In the genomic region with DNA sequence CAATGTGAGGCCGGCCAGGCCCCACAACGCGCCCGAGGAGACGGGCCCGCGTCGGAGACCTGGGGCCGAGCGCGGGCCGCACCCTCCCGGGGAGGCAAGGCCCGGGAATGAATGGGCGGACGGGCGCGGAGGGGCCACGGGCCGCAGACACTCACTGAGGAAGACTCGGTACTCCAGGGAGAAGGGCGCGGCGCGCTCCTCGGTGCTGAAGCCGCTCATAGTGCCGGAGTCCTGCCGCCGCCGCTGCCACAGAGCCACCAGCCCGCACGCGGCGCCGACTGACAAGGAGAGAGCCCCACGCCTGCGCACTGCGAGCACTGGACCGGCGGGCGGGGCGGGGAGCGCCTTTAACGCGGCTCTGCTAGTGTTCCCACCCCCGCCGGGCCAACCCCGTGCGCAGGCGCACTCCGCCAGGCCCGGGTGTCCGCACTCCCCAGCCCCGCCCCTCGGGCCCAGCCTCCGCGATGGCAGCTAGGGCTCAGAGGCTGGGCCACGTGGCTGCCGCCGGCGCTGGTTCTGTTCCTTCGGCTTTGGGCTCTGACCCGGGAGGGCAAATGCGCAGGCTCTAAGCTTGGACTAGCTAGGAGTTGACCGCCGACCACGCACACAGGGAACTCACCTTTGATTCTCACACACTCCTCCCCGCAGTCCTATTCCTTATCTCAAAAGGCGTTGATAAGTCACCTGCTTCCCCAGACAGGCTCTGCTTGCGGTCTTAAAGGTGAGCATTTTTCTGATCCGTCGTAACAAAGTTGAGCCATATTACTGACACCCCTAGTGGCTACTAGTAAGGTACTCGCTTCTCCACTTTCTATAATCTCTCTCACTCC, we compare ENCODE assay signal across 8 cellular contexts. TPM values are rescaled to one million over a fixed set of nuclear protein-coding genes. Genes with fewer than 3 reads are reported as not detected.
DNase-seq lines count a peak whose midpoint lies in the region; ATAC-seq, FAIRE-seq and TF ChIP-seq lines count a peak whose summit lies in the region.

A gene (minus strand): TSS at position 321 of the 830 bp plus-strand sequence. CDS start 102 bp downstream, at position 219.

- peak; percentile 88 for TF ChIP-seq POLR2A in GM12891 (IDR thresholded peaks at IDR 0.05; ENCODE audit: low read depth, low read length)
- peak; percentile 89 to 96 for TF ChIP-seq POLR2A in adrenal gland (IDR thresholded peaks at IDR 0.05)

- H3K27me3 Mint-ChIP-seq in T-cell, result no peaks in the 10 kb centered on the region

- intact Hi-C loops in adrenal gland (cut with DNase I) (no loop called here), heart right ventricle (cut with DNase I) (loop anchor here in 1 of 10 donors (10.0 kb wide), 1 partner anchor 61 kb away; no protein-coding TSS in a partner anchor), posterior vena cava (cut with DNase I) (no loop called here), upper lobe of right lung (cut with DNase I) (no loop called here)

- FAIRE-seq in GM12891 (lab: Jason Lieb, UNC), result peak; percentile 98

- H3K36me3 ChIP-seq in adrenal gland (replicated peaks in 1 of 2) (peaks cover 0 to 3% of the 10 kb centered on the region in 2 donors), heart right ventricle (peaks cover 0 to 22% (median 2%) of the 10 kb centered on the region in 9 donors), upper lobe of right lung (no peaks in the 10 kb centered on the region)

- peaks cover 8% of the 10 kb centered on the region for H3K36me3 Mint-ChIP-seq in T-cell

- 0 to 1% (median 0%) methylated on average over 20 to 74 of the region's 74 CpGs for WGBS in adrenal gland, 4 donors
- WGBS in heart right ventricle, 2 donors, result 0 to 1% methylated on average over 74 of the region's 74 CpGs

- DNase-seq in GM12891 (ENCODE audit: insufficient read length, low spot score) (peak; percentile 100), NCI-H1436 treated with DMSO at 0.1 percent for 48 hours (lab: John Stamatoyannopoulos, UW) (peak; percentile 78), T-cell (peak; percentile 97 to 100 (median 99)), adrenal gland (peak; percentile 98 to 100 (median 99)), heart right ventricle (peak; percentile 97 to 100), posterior vena cava (ENCODE audit: low spot score) (peak; percentile 99), upper lobe of right lung (peak; percentile 100)

- POLR2A ChIA-PET in T-cell (lab: Charles Lee), result interaction anchor here in 1 of 2 donors (0.6 to 0.8 kb wide), 3 partner anchors 11 to 998 kb away, joined by 3 to 8 read pairs (median 3); no protein-coding TSS in a partner anchor

- H3K27me3 ChIP-seq in adrenal gland, result no peaks in the 10 kb centered on the region
- no peaks in the 10 kb centered on the region for H3K27me3 ChIP-seq in heart right ventricle
- no peaks in the 10 kb centered on the region for H3K27me3 ChIP-seq in upper lobe of right lung

- peak within 1 kb of the TSS; percentile 78 to 92 (median 83) for H3K4me3 Mint-ChIP-seq in T-cell

- H3K9me3 ChIP-seq in adrenal gland (replicated peaks in 1 of 3) (no peaks in the 10 kb centered on the region), heart right ventricle (no peaks in the 10 kb centered on the region), upper lobe of right lung (no peaks in the 10 kb centered on the region)

- CTCF ChIA-PET in T-cell (lab: Charles Lee), result interaction anchor here (0.5 to 3.1 kb wide), 8 partner anchors 12 to 131 kb away, joined by 3 to 45 read pairs (median 4); a partner anchor contains a TSS

- no peaks in the 10 kb centered on the region for H3K9me3 Mint-ChIP-seq in T-cell

- H3K4me1 ChIP-seq in adrenal gland (replicated peaks in 1 of 2) (peaks cover 6 to 46% of the 10 kb centered on the region in 2 donors), heart right ventricle (peaks cover 0 to 46% (median 24%) of the 10 kb centered on the region in 9 donors), upper lobe of right lung (peaks cover 22% of the 10 kb centered on the region)

- ATAC-seq in HG02840 (IDR thresholded peaks at IDR 0.05; ENCODE audit: low FRiP score, unreplicated experiment) (peak; percentile 80), T-cell (replicated peaks in 1 of 4) (peak; percentile 91 to 98 (median 92)), heart right ventricle (peak; percentile 99 to 100 (median 99)), upper lobe of right lung (peak; percentile 99)

- H3K27ac Mint-ChIP-seq in T-cell, result peak within 1 kb of the TSS; percentile 77 to 92

- H3K4me1 Mint-ChIP-seq in T-cell, result peaks cover 19 to 37% (median 30%) of the 10 kb centered on the region in 3 donors

- TF ChIP-seq CTCF in adrenal gland (IDR thresholded peaks at IDR 0.05) (peak in 4 of 6 experiments; percentile 20 to 37 (median 22)), heart right ventricle (IDR thresholded peaks at IDR 0.05) (peak in 3 of 9 donors; percentile 14 to 19 (median 19)), upper lobe of right lung (IDR thresholded peaks at IDR 0.05) (peak; percentile 29)

- H3K27ac ChIP-seq in adrenal gland (peak within 1 kb of the TSS; percentile 75 to 93 (median 91)), heart right ventricle (peak within 1 kb of the TSS; percentile 23 to 88 (median 83)), upper lobe of right lung (peak within 1 kb of the TSS; percentile 82)

- peak within 1 kb of the TSS; percentile 43 to 93 (median 72) for H3K4me3 ChIP-seq in adrenal gland
- peak within 1 kb of the TSS; percentile 76 to 94 (median 89) for H3K4me3 ChIP-seq in heart right ventricle
- peak within 1 kb of the TSS; percentile 79 for H3K4me3 ChIP-seq in upper lobe of right lung

TF ChIP-seq in GM12891, 5 proteins besides CTCF, POLR2A, EP300 and RAD21:
- TF ChIP-seq POLR2AphosphoS5 (IDR thresholded peaks at IDR 0.05; ENCODE audit: low read depth, low read length) (peak; percentile 87), SPI1 (IDR thresholded peaks at IDR 0.05; ENCODE audit: low read depth, low read length) (no peak), PAX5 (IDR thresholded peaks at IDR 0.05; ENCODE audit: insufficient read depth, low read length, severe bottlenecking) (no peak), POU2F2 (IDR thresholded peaks at IDR 0.05; ENCODE audit: low read depth, low read length) (peak; percentile 76), TAF1 (IDR thresholded peaks at IDR 0.05; ENCODE audit: low read depth, low read length) (peak; percentile 93)

RNA-seq across cellular contexts. Expression of the gene that starts here (rescaled TPM):
- polyA plus RNA-seq in GM12891 (2012; ENCODE audit: low read depth, missing spikeins), result 196 TPM
- 10 to 100 TPM; 56.7 to 78.4 (median 64.4) TPM for total RNA-seq in T-cell
- 100 to 1,000 TPM; 134 to 479 (median 169) TPM for total RNA-seq in adrenal gland
- polyA plus RNA-seq in adrenal gland, result 100 to 1,000 TPM in 1 of 3 donors, 10 to 100 TPM in 2; 96.9 to 600 (median 99.2) TPM
- total RNA-seq in heart right ventricle, result 100 to 1,000 TPM in 2 of 10 donors, 10 to 100 TPM in 8; 47.1 to 139 (median 69.9) TPM
- 100 to 1,000 TPM in 1 of 2 donors, 10 to 100 TPM in 1; 53.3 to 111 TPM for polyA plus RNA-seq in heart right ventricle
- total RNA-seq in posterior vena cava, result 10 to 100 TPM; 76.3 to 98.4 TPM
- 175 TPM for total RNA-seq in upper lobe of right lung

Comparison
In these comparisons a context has a peak if more than half of its experiments do, and no peak if none do; other contexts are left out.
1. Peak in every context shown above with its lines: DNase-seq, ATAC-seq, H3K4me3 ChIP-seq and H3K27ac ChIP-seq.